23 cellular contexts compared by ENCODE assay signal in genomic region chr3:62100233-62100989, GRCh38.
DNase-seq lines count a peak whose midpoint lies in the region; ATAC-seq and TF ChIP-seq lines count a peak whose summit lies in the region.
"Had no signal": no experiment of that assay in that cellular context is flagged by ENCODE, and none has a peak within 500 bp of the region (broad histone marks: within the 10 kb centered on the region; RNA-seq: fewer than 3 reads in every experiment).

No MANE protein-coding gene starts in this region.

- no peaks in the 10 kb centered on the region for H3K27me3 ChIP-seq in right atrium auricular region
- H3K27me3 ChIP-seq in osteoblast (ENCODE audit: insufficient read depth, low read length) = no peaks in the 10 kb centered on the region
- no peaks in the 10 kb centered on the region for H3K27me3 ChIP-seq in vagina
- no peaks in the 10 kb centered on the region for H3K27me3 ChIP-seq in Peyer's patch
- H3K27me3 ChIP-seq: adrenal gland, esophagus squamous epithelium, neural progenitor cell had no signal

- H3K36me3 ChIP-seq in right atrium auricular region (no peaks in the 10 kb centered on the region), osteoblast (ENCODE audit: insufficient read depth, low read length) (no peaks in the 10 kb centered on the region), vagina (no peaks in the 10 kb centered on the region), Peyer's patch (no peaks in the 10 kb centered on the region)
- H3K36me3 ChIP-seq: adrenal gland, esophagus squamous epithelium, neural progenitor cell had no signal

- H3K4me2 ChIP-seq in osteoblast (ENCODE audit: insufficient read depth, low read length) = no peak overlapping the region
- H3K4me2 ChIP-seq: neural progenitor cell had no signal

- no peaks in the 10 kb centered on the region for H3K79me2 ChIP-seq in osteoblast (ENCODE audit: insufficient read depth, low read length)

- no peak overlapping the region for H2AFZ ChIP-seq in osteoblast (ENCODE audit: low read length)
- H2AFZ ChIP-seq: neural progenitor cell had no signal

- no peak for TF ChIP-seq POLR2A in vagina (IDR thresholded peaks at IDR 0.05)
- no peak for TF ChIP-seq POLR2A in Peyer's patch (IDR thresholded peaks at IDR 0.05)

- no peak overlapping the region for H3K4me3 ChIP-seq in right atrium auricular region
- H3K4me3 ChIP-seq in osteoblast (ENCODE audit: insufficient read depth, low read length) = no peak overlapping the region
- no peak overlapping the region for H3K4me3 ChIP-seq in vagina
- H3K4me3 ChIP-seq in Peyer's patch = no peak overlapping the region
- H3K4me3 ChIP-seq: adrenal gland, esophagus squamous epithelium, neural progenitor cell had no signal

- ATAC-seq in left cardiac atrium (no peak), GM21528 (IDR thresholded peaks at IDR 0.05; ENCODE audit: low FRiP score, unreplicated experiment) (no peak)
- ATAC-seq: stimulated activated naive CD8-positive, alpha-beta T cell treated with anti-CD3 and anti-CD28 coated beads, Interleukin-15, Interleukin-2, amounts not matched to agents 100 U/mL and 50 U/mL, for 24 hours; T-cell had no signal

- intact Hi-C loops in left cardiac atrium (cut with DNase I) = no loop called here
- intact Hi-C loops in vagina (cut with DNase I) = no loop called here

- no peak for TF ChIP-seq CTCF in right atrium auricular region (IDR thresholded peaks at IDR 0.05)
- no peak for TF ChIP-seq CTCF in osteoblast (IDR thresholded peaks at IDR 0.05; ENCODE audit: extremely low read depth, low read depth, low read length)
- TF ChIP-seq CTCF in vagina (IDR thresholded peaks at IDR 0.05) = no peak
- TF ChIP-seq CTCF in Peyer's patch (IDR thresholded peaks at IDR 0.05) = no peak

- DNase-seq in right atrium auricular region (ENCODE audit: low spot score) (no peak), left cardiac atrium (no peak), cerebellar cortex (ENCODE audit: low spot score) (peak; percentile 42), osteoblast (ENCODE audit: insufficient read length, low spot score, missing footprints) (peak; percentile 9), vagina (ENCODE audit: extremely low spot score in 2 of 2) (no peak), Peyer's patch (no peak), SKM-1 (lab: John Stamatoyannopoulos, UW; ENCODE audit: unreplicated experiment) (no peak)
- DNase-seq: activated CD4-positive, alpha-beta T cell treated with anti-CD3 and anti-CD28 coated beads for 48 hours; activated effector memory CD4-positive, alpha-beta T cell treated with Interleukin-2 at 50 U/mL for 16 hours; adrenal gland; effector CD4-positive, alpha-beta T cell; esophagus squamous epithelium; HCEC 1CT; hippocampal formation; kidney; MM.1S; NK-92 treated with Interleukin-12 subunit alpha and Interleukin-12 subunit beta, amount 100 ng/mL, for 24 hours; stimulated activated naive CD8-positive, alpha-beta T cell treated with anti-CD3 and anti-CD28 coated beads, Interleukin-15, Interleukin-2, amounts not matched to agents 100 U/mL and 50 U/mL, for 24 hours; T-cell had no signal

- H3K27ac ChIP-seq in right atrium auricular region (peak overlapping the region; percentile 4 to 14), osteoblast (ENCODE audit: low read depth, low read length) (no peak overlapping the region), vagina (peak overlapping the region; percentile 51), Peyer's patch (peak overlapping the region in 1 of 4 donors; percentile 8)
- H3K27ac ChIP-seq: adrenal gland, HL-60, neural progenitor cell, RWPE1 had no signal

- no peaks in the 10 kb centered on the region for H4K20me1 ChIP-seq in osteoblast (ENCODE audit: insufficient read depth, low read length)

- H3K9me3 ChIP-seq in right atrium auricular region (no peaks in the 10 kb centered on the region), osteoblast (ENCODE audit: low read depth, low read length) (no peaks in the 10 kb centered on the region), vagina (no peaks in the 10 kb centered on the region), Peyer's patch (no peaks in the 10 kb centered on the region)
- H3K9me3 ChIP-seq: adrenal gland, esophagus squamous epithelium had no signal

- H3K4me1 ChIP-seq in right atrium auricular region = peaks cover 0 to 46% of the 10 kb centered on the region in 2 donors
- no peaks in the 10 kb centered on the region for H3K4me1 ChIP-seq in osteoblast (ENCODE audit: insufficient read depth, low read length)
- H3K4me1 ChIP-seq in vagina = peaks cover 53% of the 10 kb centered on the region
- no peaks in the 10 kb centered on the region for H3K4me1 ChIP-seq in Peyer's patch
- H3K4me1 ChIP-seq: adrenal gland, neural progenitor cell had no signal

Comparison
In these comparisons a context has a peak if more than half of its experiments do, and no peak if none do; other contexts are left out.
1. DNase-seq: peak in cerebellar cortex (single experiment) and osteoblast (single experiment); none in right atrium auricular region (single experiment), left cardiac atrium (single experiment), vagina (0 of 2), Peyer's patch (0 of 3) and SKM-1 (single experiment).